In the genomic region with DNA sequence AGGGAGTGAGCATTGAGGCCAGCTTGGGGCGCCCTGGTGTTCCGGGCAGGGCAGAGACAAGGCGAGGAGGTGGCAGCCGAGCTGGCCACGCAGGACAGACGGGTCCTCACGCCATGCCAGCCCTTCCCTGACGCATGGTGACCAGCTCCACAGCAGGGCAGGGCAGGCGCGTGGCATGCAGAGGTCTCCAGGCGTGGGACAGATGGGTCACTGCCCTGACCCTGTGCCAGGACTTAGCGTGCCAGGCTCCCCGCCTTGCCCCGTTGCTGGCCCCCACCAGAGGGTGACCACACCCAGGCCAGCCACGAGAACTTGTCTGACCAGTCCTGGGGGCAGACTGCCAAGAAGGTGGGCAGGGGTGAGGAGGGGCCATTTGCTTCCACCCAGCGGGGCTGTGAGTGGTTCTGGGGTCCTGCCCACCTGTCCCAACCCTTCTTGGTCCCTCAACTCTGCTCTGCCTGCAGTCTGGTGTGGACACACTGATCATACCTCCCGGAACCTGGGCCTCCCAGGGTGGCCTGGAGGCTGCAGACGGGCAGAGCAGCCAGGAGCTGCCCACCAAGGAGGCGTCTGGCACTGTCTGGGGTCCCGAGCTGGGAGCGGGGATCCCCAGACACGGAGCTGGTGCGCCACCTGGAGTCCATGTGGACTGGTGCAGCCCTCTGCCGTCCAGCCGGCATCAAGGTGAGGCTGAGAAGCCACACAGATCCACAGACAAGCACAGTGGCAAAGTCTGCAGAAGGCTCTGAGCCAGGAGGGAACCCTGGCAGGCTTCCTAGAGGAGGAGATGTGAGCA, we compare ENCODE assay signal across 1 cellular context.
A peak's percentile ranks its signal among the peaks of the same experiment; 100 is the strongest.
TF ChIP-seq lines count a peak whose summit lies in the region.

A gene (plus strand): TSS at position 446 of the 796 bp plus-strand sequence. CDS start 834 bp downstream, outside the sequence.

TF ChIP-seq in HepG2, 621 proteins besides CTCF, POLR2A, EP300 and RAD21 (continued from another document and continues in another):
- TF ChIP-seq ZSCAN29 (CRISPR knock-in tag; conservative IDR thresholded peaks at IDR 0.05), result no peak
- TF ChIP-seq ZNF564 (CRISPR knock-in tag; IDR thresholded peaks at IDR 0.05), result no peak
- no peak for TF ChIP-seq NFRKB (IDR thresholded peaks at IDR 0.05)
- peak; percentile 82 for TF ChIP-seq ZNF777 (CRISPR knock-in tag; IDR thresholded peaks at IDR 0.05)
- TF ChIP-seq, protein P1, sequence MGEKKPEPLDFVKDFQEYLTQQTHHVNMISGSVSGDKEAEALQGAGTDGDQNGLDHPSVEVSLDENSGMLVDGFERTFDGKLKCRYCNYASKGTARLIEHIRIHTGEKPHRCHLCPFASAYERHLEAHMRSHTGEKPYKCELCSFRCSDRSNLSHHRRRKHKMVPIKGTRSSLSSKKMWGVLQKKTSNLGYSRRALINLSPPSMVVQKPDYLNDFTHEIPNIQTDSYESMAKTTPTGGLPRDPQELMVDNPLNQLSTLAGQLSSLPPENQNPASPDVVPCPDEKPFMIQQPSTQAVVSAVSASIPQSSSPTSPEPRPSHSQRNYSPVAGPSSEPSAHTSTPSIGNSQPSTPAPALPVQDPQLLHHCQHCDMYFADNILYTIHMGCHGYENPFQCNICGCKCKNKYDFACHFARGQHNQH (CRISPR knock-in tag; IDR thresholded peaks at IDR 0.05), result peak; percentile 20; the same call in 1 of the 2 replicates
- TF ChIP-seq, protein P2, sequence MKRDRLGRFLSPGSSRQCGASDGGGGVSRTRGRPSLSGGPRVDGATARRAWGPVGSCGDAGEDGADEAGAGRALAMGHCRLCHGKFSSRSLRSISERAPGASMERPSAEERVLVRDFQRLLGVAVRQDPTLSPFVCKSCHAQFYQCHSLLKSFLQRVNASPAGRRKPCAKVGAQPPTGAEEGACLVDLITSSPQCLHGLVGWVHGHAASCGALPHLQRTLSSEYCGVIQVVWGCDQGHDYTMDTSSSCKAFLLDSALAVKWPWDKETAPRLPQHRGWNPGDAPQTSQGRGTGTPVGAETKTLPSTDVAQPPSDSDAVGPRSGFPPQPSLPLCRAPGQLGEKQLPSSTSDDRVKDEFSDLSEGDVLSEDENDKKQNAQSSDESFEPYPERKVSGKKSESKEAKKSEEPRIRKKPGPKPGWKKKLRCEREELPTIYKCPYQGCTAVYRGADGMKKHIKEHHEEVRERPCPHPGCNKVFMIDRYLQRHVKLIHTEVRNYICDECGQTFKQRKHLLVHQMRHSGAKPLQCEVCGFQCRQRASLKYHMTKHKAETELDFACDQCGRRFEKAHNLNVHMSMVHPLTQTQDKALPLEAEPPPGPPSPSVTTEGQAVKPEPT (CRISPR knock-in tag; IDR thresholded peaks at IDR 0.05; ENCODE audit: low read depth), result no peak
- TF ChIP-seq RFXAP (CRISPR knock-in tag; IDR thresholded peaks at IDR 0.05; ENCODE audit: borderline replicate concordance), result peak; percentile 45; the same call in 1 of the 2 replicates
- TF ChIP-seq ZNF207 (IDR thresholded peaks at IDR 0.05; ENCODE audit: borderline replicate concordance), result no peak
- no peak; the same call in 1 of the 2 replicates for TF ChIP-seq ZNF337 (CRISPR knock-in tag; IDR thresholded peaks at IDR 0.05; ENCODE audit: borderline replicate concordance, low read depth)
- no peak for TF ChIP-seq KMT2B (CRISPR knock-in tag; IDR thresholded peaks at IDR 0.05)
- no peak for TF ChIP-seq ZNF124 (CRISPR knock-in tag; IDR thresholded peaks at IDR 0.05)
- TF ChIP-seq, protein P3, sequence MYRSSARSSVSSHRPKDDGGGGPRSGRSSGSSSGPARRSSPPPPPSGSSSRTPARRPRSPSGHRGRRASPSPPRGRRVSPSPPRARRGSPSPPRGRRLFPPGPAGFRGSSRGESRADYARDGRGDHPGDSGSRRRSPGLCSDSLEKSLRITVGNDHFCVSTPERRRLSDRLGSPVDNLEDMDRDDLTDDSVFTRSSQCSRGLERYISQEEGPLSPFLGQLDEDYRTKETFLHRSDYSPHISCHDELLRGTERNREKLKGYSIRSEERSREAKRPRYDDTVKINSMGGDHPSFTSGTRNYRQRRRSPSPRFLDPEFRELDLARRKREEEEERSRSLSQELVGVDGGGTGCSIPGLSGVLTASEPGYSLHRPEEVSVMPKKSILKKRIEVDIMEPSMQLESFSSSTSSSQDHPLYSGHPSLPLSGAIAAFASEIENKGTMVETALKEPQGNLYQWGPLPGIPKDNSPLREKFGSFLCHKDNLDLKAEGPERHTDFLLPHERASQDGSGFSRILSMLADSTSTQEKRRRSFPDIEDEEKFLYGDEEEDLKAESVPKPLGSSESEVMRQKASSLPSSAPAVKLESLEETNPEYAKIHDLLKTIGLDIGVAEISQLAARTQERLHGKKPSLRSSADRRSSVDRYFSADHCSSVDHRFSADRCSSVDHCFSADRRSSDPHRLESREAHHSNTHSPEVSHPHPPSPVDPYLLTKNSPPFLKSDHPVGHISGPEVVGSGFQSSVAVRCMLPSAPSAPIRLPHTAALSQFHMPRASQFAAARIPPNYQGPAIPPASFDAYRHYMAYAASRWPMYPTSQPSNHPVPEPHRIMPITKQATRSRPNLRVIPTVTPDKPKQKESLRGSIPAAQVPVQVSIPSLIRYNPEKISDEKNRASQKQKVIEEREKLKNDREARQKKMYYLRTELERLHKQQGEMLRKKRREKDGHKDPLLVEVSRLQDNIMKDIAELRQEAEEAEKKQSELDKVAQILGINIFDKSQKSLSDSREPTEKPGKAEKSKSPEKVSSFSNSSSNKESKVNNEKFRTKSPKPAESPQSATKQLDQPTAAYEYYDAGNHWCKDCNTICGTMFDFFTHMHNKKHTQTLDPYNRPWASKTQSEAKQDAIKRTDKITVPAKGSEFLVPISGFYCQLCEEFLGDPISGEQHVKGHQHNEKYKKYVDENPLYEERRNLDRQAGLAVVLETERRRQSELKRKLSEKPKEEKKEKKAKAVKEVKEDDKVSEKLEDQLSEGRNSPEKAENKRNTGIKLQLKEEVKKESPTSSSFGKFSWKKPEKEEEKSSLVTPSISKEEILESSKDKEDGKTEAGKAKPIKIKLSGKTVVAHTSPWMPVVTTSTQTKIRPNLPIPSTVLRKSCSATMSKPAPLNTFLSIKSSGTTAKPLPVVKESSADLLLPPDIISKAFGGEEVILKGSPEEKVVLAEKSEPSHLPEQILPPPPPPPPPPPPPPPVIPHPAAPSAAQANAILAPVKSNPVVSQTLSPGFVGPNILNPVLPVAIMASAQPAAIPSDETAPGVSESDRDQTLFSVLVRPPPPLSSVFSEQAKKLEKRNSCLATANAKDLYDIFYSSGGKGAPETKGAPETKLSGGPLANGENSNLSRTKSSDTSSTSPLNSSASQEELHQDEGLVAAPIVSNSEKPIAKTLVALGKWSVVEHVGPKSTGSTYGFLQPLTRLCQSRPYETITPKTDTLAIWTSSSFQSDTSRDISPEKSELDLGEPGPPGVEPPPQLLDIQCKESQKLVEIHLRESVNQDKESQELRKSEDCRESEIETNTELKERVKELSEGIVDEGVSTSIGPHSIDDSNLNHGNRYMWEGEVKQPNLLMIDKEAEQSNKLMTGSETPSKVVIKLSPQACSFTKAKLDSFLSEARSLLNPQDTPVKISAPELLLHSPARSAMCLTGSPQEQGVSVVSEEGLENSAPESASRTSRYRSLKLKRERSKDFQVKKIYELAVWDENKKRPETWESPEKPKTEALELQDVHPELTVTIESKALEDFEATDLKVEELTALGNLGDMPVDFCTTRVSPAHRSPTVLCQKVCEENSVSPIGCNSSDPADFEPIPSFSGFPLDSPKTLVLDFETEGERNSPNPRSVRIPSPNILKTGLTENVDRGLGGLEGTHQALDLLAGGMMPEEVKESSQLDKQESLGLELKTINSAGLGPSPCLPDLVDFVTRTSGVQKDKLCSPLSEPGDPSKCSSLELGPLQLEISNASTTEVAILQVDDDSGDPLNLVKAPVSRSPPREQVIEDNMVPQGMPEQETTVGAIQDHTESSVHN (CRISPR knock-in tag; IDR thresholded peaks at IDR 0.05), result no peak
- no peak for TF ChIP-seq KDM5A (IDR thresholded peaks at IDR 0.05; ENCODE audit: borderline replicate concordance, low read length)
- TF ChIP-seq, protein P4, sequence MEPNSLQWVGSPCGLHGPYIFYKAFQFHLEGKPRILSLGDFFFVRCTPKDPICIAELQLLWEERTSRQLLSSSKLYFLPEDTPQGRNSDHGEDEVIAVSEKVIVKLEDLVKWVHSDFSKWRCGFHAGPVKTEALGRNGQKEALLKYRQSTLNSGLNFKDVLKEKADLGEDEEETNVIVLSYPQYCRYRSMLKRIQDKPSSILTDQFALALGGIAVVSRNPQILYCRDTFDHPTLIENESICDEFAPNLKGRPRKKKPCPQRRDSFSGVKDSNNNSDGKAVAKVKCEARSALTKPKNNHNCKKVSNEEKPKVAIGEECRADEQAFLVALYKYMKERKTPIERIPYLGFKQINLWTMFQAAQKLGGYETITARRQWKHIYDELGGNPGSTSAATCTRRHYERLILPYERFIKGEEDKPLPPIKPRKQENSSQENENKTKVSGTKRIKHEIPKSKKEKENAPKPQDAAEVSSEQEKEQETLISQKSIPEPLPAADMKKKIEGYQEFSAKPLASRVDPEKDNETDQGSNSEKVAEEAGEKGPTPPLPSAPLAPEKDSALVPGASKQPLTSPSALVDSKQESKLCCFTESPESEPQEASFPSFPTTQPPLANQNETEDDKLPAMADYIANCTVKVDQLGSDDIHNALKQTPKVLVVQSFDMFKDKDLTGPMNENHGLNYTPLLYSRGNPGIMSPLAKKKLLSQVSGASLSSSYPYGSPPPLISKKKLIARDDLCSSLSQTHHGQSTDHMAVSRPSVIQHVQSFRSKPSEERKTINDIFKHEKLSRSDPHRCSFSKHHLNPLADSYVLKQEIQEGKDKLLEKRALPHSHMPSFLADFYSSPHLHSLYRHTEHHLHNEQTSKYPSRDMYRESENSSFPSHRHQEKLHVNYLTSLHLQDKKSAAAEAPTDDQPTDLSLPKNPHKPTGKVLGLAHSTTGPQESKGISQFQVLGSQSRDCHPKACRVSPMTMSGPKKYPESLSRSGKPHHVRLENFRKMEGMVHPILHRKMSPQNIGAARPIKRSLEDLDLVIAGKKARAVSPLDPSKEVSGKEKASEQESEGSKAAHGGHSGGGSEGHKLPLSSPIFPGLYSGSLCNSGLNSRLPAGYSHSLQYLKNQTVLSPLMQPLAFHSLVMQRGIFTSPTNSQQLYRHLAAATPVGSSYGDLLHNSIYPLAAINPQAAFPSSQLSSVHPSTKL (CRISPR knock-in tag; IDR thresholded peaks at IDR 0.05), result no peak
- no peak for TF ChIP-seq SSRP1 (CRISPR knock-in tag; IDR thresholded peaks at IDR 0.05)
- TF ChIP-seq HNRNPL (IDR thresholded peaks at IDR 0.05; ENCODE audit: low read depth, low read length), result peak; percentile 86
- TF ChIP-seq, protein P5, sequence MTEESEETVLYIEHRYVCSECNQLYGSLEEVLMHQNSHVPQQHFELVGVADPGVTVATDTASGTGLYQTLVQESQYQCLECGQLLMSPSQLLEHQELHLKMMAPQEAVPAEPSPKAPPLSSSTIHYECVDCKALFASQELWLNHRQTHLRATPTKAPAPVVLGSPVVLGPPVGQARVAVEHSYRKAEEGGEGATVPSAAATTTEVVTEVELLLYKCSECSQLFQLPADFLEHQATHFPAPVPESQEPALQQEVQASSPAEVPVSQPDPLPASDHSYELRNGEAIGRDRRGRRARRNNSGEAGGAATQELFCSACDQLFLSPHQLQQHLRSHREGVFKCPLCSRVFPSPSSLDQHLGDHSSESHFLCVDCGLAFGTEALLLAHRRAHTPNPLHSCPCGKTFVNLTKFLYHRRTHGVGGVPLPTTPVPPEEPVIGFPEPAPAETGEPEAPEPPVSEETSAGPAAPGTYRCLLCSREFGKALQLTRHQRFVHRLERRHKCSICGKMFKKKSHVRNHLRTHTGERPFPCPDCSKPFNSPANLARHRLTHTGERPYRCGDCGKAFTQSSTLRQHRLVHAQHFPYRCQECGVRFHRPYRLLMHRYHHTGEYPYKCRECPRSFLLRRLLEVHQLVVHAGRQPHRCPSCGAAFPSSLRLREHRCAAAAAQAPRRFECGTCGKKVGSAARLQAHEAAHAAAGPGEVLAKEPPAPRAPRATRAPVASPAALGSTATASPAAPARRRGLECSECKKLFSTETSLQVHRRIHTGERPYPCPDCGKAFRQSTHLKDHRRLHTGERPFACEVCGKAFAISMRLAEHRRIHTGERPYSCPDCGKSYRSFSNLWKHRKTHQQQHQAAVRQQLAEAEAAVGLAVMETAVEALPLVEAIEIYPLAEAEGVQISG (CRISPR knock-in tag; IDR thresholded peaks at IDR 0.05), result peak; percentile 8
- peak; percentile 40; the same call in 1 of the 2 replicates for TF ChIP-seq MEIS2 (CRISPR knock-in tag; IDR thresholded peaks at IDR 0.05)
- TF ChIP-seq XRCC5 (optimal IDR thresholded peaks at IDR 0.05; ENCODE audit: low read length), result peak; percentile 79
- no peak for TF ChIP-seq MAF1 (CRISPR knock-in tag; IDR thresholded peaks at IDR 0.05; ENCODE audit: borderline replicate concordance)
- peak; percentile 86 for TF ChIP-seq ZFP36 (IDR thresholded peaks at IDR 0.05; ENCODE audit: borderline replicate concordance, low read depth, low read length, partially characterized antibody)
- no peak for TF ChIP-seq HES4 (CRISPR knock-in tag; IDR thresholded peaks at IDR 0.05; ENCODE audit: borderline replicate concordance)
- TF ChIP-seq STAT5B (CRISPR knock-in tag; IDR thresholded peaks at IDR 0.05), result no peak
- peak; percentile 10; the same call in 1 of the 2 replicates for TF ChIP-seq ZNF772 (CRISPR knock-in tag; IDR thresholded peaks at IDR 0.05)
- TF ChIP-seq GABPB1 (CRISPR knock-in tag; IDR thresholded peaks at IDR 0.05), result peak; percentile 42
- no peak for TF ChIP-seq SMARCE1 (IDR thresholded peaks at IDR 0.05; ENCODE audit: borderline replicate concordance)
- TF ChIP-seq, protein P6, sequence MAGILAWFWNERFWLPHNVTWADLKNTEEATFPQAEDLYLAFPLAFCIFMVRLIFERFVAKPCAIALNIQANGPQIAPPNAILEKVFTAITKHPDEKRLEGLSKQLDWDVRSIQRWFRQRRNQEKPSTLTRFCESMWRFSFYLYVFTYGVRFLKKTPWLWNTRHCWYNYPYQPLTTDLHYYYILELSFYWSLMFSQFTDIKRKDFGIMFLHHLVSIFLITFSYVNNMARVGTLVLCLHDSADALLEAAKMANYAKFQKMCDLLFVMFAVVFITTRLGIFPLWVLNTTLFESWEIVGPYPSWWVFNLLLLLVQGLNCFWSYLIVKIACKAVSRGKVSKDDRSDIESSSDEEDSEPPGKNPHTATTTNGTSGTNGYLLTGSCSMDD (CRISPR knock-in tag; IDR thresholded peaks at IDR 0.05), result no peak
- no peak for TF ChIP-seq TAF1 (CRISPR knock-in tag; IDR thresholded peaks at IDR 0.05)
- TF ChIP-seq ZMAT3 (CRISPR knock-in tag; conservative IDR thresholded peaks at IDR 0.05), result no peak
- TF ChIP-seq ZNF382 (CRISPR knock-in tag; IDR thresholded peaks at IDR 0.05; ENCODE audit: borderline replicate concordance), result no peak
- no peak for TF ChIP-seq ZNF143 (CRISPR knock-in tag; IDR thresholded peaks at IDR 0.05)
- peak; percentile 47 for TF ChIP-seq RBM22 (optimal IDR thresholded peaks at IDR 0.05; ENCODE audit: low read length)
- TF ChIP-seq, protein P7, sequence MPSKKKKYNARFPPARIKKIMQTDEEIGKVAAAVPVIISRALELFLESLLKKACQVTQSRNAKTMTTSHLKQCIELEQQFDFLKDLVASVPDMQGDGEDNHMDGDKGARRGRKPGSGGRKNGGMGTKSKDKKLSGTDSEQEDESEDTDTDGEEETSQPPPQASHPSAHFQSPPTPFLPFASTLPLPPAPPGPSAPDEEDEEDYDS (CRISPR knock-in tag; IDR thresholded peaks at IDR 0.05), result no peak
